In genomic region chr10:124007773-124008145, GRCh38 we compare ENCODE assay signal across 21 cellular contexts.
"Had no signal": no experiment of that assay in that cellular context is flagged by ENCODE, and none has a peak within 500 bp of the region (broad histone marks: within the 10 kb centered on the region; RNA-seq: fewer than 3 reads in every experiment).

No MANE protein-coding gene starts in this region.

- H3K9me3 Mint-ChIP-seq: memory B cell, naive B cell had no signal

- H3K27ac Mint-ChIP-seq: activated naive CD4-positive, alpha-beta T cell treated with anti-CD3 and anti-CD28 coated beads, Interleukin-2, amount 10 ng/mL, durations not matched to agents 7 days and 5 days; memory B cell; T-helper 17 cell had no signal

- H3K9me3 ChIP-seq: mucosa of descending colon, tibial nerve, vagina had no signal

- H3K4me1 Mint-ChIP-seq: memory B cell, naive B cell, T-helper 17 cell had no signal

- H3K27me3 Mint-ChIP-seq: activated naive CD4-positive, alpha-beta T cell treated with anti-CD3 and anti-CD28 coated beads, Interleukin-2, amount 10 ng/mL, durations not matched to agents 7 days and 5 days; memory B cell; naive B cell; T-helper 17 cell had no signal

- H3K36me3 Mint-ChIP-seq: activated naive CD4-positive, alpha-beta T cell treated with anti-CD3 and anti-CD28 coated beads, Interleukin-2, amount 10 ng/mL, durations not matched to agents 7 days and 5 days had no signal

- H3K27me3 ChIP-seq: foreskin keratinocyte, tibial nerve, vagina had no signal

- H3K27ac ChIP-seq: foreskin keratinocyte, tibial nerve, vagina had no signal

- H3K4me3 ChIP-seq: mucosa of descending colon, tibial nerve, vagina had no signal

- H3K4me3 Mint-ChIP-seq: activated naive CD4-positive, alpha-beta T cell treated with anti-CD3 and anti-CD28 coated beads, Interleukin-2, amount 10 ng/mL, durations not matched to agents 7 days and 5 days; memory B cell; naive B cell; T-helper 17 cell had no signal

- ATAC-seq: foreskin keratinocyte, mucosa of descending colon, T-helper 17 cell had no signal

- H3K4me1 ChIP-seq: vagina had no signal

- DNase-seq: activated CD4-positive, alpha-beta T cell treated with anti-CD3 and anti-CD28 coated beads for 4 hours; activated CD4-positive, alpha-beta T cell treated with anti-CD3 and anti-CD28 coated beads, Interleukin-2, amount 50 U/mL, for 48 hours; activated CD4-positive, CD25-positive, alpha-beta regulatory T cell; activated CD8-positive, alpha-beta memory T cell treated with anti-CD3 and anti-CD28 coated beads, Interleukin-2, amount 50 U/mL, for 48 hours; activated naive CD4-positive, alpha-beta T cell treated with anti-CD3 and anti-CD28 coated beads, Interleukin-2, amount 10 ng/mL, durations not matched to agents 7 days and 5 days; activated T-cell treated with anti-CD3 and anti-CD28 coated beads, Interleukin-2, amount 50 U/mL, for 48 hours; erythroblast; foreskin keratinocyte; hypothalamus; naive B cell; nucleus accumbens; retina; stimulated activated CD4-positive, alpha-beta T cell treated with anti-CD3 and anti-CD28 coated beads, Interleukin-4, amount 100 ng/mL, for 24 hours; stimulated activated naive CD4-positive, alpha-beta T cell treated with Interleukin-2 at 50 U/mL for 16 hours; substantia nigra; SW 1271; T-helper 17 cell had no signal
